In the genomic region with DNA sequence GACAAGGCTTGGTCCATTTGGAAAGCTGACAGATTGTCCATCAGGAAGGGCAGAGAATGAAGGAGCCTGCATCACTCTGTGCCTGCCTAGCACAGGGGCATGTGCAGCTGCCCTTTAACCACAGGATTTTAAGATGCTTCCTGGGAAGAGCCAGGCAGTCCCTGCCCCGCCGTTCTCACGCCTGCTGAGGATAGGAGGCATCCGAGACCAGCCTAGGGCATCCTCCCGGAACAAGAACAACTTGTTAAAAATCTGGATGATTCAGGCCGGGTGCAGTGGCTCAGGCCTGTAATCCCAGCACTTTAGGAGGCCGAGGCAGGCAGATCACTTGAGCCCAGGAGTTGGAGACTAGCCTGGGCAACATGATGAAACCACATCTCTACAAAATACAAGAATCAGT, we compare ENCODE assay signal across 18 cellular contexts. TPM values are rescaled to one million over a fixed set of nuclear protein-coding genes. Genes with fewer than 3 reads are reported as not detected.
A peak's percentile ranks its signal among the peaks of the same experiment; 100 is the strongest.
DNase-seq lines count a peak whose midpoint lies in the region; ATAC-seq and TF ChIP-seq lines count a peak whose summit lies in the region.
"Had no signal": no experiment of that assay in that cellular context is flagged by ENCODE, and none has a peak within 500 bp of the region (broad histone marks: within the 10 kb centered on the region; RNA-seq: fewer than 3 reads in every experiment).

No MANE protein-coding gene starts in this region.

- in situ Hi-C loops in Panc1 (cut with HindIII; ENCODE audit: low pct_unique_long_range_greater_than_20kb, low sequenced_read_pairs) = no loop called here

- no peak overlapping the region for H3K4me3 ChIP-seq in Panc1 (ENCODE audit: low read depth in 2 of 2, low read length in 2 of 2)
- no peak overlapping the region for H3K4me3 ChIP-seq in neuronal stem cell (ENCODE audit: low read length in 2 of 2)
- H3K4me3 ChIP-seq in PC-9 = no peak overlapping the region
- no peak overlapping the region for H3K4me3 ChIP-seq in aorta (ENCODE audit: low read length in 2 of 2)
- H3K4me3 ChIP-seq: K562, left ventricle myocardium inferior, ovary, uterus had no signal

- H3K79me2 ChIP-seq in PC-9 (ENCODE audit: low read depth) = no peaks in the 10 kb centered on the region

- no TSS peak for BruUV-seq in Panc1 (replicated peaks; lab: Mats Ljungman, UMichigan)
- BruUV-seq in PC-9 (replicated peaks; lab: Mats Ljungman, UMichigan) = no TSS peak

- DNase-seq in CD14-positive monocyte (ENCODE audit: low spot score) (no peak), Panc1 (ENCODE audit: low read depth, low spot score) (no peak), neuronal stem cell (ENCODE audit: low spot score) (no peak), PC-9 (no peak), cardiac septum (ENCODE audit: low spot score) (no peak), dermis blood vessel endothelial cell (no peak), aorta (no peak)
- DNase-seq: Calu3, left ventricle myocardium inferior, NCI-H1048, NCI-H2029 treated with DMSO at 0.1 percent for 48 hours, NCI-H524 treated with DMSO at 0.1 percent for 48 hours, ovary, uterus had no signal

- no peaks in the 10 kb centered on the region for H4K20me1 ChIP-seq in PC-9 (ENCODE audit: insufficient read depth)

- H3K9me3 ChIP-seq in Panc1 (ENCODE audit: control insufficient read depth, insufficient read depth, low read depth, low read length) = no peaks in the 10 kb centered on the region
- no peaks in the 10 kb centered on the region for H3K9me3 ChIP-seq in neuronal stem cell (replicated peaks in 1 of 2; ENCODE audit: control insufficient read depth in 2 of 2, insufficient read depth in 1 of 2, low read depth in 1 of 2, low read length in 2 of 2)
- H3K9me3 ChIP-seq in PC-9 (ENCODE audit: insufficient read depth, low read depth) = no peaks in the 10 kb centered on the region
- no peaks in the 10 kb centered on the region for H3K9me3 ChIP-seq in aorta (ENCODE audit: control insufficient read depth, low read length)
- H3K9me3 ChIP-seq: left ventricle myocardium inferior, ovary, uterus had no signal

- TF ChIP-seq CTCF in CD14-positive monocyte (IDR thresholded peaks at IDR 0.05) (no peak), Panc1 (IDR thresholded peaks at IDR 0.05) (no peak), PC-9 (conservative IDR thresholded peaks at IDR 0.05) (no peak)

- H3K4me2 ChIP-seq in neuronal stem cell (ENCODE audit: insufficient read depth, low read length, poor library complexity, severe bottlenecking) (no peak overlapping the region), PC-9 (no peak overlapping the region)

- no peaks in the 10 kb centered on the region for H3K9me2 ChIP-seq in PC-9 (ENCODE audit: insufficient read depth)

- H3K23ac ChIP-seq in neuronal stem cell (ENCODE audit: low read depth, low read length, poor library complexity) = no peak overlapping the region

- H3K4me3 Mint-ChIP-seq in CD14-positive monocyte = no peak overlapping the region
- H3K4me3 Mint-ChIP-seq: central memory CD8-positive, alpha-beta T cell had no signal

- H2AFZ ChIP-seq in neuronal stem cell (ENCODE audit: low read length) (peak overlapping the region; percentile 21), PC-9 (no peak overlapping the region)

- POLR2A ChIA-PET in Panc1 (lab: Charles Lee) (no interaction called here), PC-9 (lab: Charles Lee; ENCODE audit: unreplicated experiment) (no interaction called here)

- H4K8ac ChIP-seq in neuronal stem cell (ENCODE audit: low read depth, low read length) = no peak overlapping the region

- H3K27ac ChIP-seq in Panc1 (ENCODE audit: low read length) (0 out of 2 replicates have a peak overlapping the region, but pooled peaks have one; percentile 29), neuronal stem cell (replicated peaks; ENCODE audit: low read length) (no peak overlapping the region), PC-9 (no peak overlapping the region), aorta (ENCODE audit: low read depth in 1 of 2, low read length in 2 of 2) (no peak overlapping the region)
- H3K27ac ChIP-seq: left ventricle myocardium inferior, ovary, uterus had no signal

- H2BK5ac ChIP-seq in neuronal stem cell (ENCODE audit: low read length) = no peak overlapping the region

- H3K4me1 ChIP-seq in Panc1 (ENCODE audit: control insufficient read depth, insufficient read depth, low read length) = peaks cover 29% of the 10 kb centered on the region
- peaks cover 0 to 6% of the 10 kb centered on the region in 2 donors for H3K4me1 ChIP-seq in neuronal stem cell (ENCODE audit: control insufficient read depth in 2 of 2, insufficient read depth in 1 of 2, low read depth in 1 of 2, low read length in 2 of 2)
- peaks cover 18% of the 10 kb centered on the region for H3K4me1 ChIP-seq in PC-9 (replicated peaks; ENCODE audit: insufficient read depth)
- H3K4me1 ChIP-seq in aorta (ENCODE audit: control insufficient read depth in 1 of 2, insufficient read depth in 2 of 2, low read length in 2 of 2) = no peaks in the 10 kb centered on the region
- H3K4me1 ChIP-seq: uterus had no signal

- peaks cover 40% of the 10 kb centered on the region for H3K4me1 Mint-ChIP-seq in CD14-positive monocyte

- peaks cover 27% of the 10 kb centered on the region for H3F3A ChIP-seq in PC-9 (ENCODE audit: insufficient read depth, low read depth)

- H3K36me3 ChIP-seq in Panc1 (ENCODE audit: control insufficient read depth, insufficient read depth, low read length) (no peaks in the 10 kb centered on the region), neuronal stem cell (replicated peaks in 1 of 2; ENCODE audit: control insufficient read depth in 2 of 2, insufficient read depth in 2 of 2, low read length in 2 of 2) (no peaks in the 10 kb centered on the region), PC-9 (ENCODE audit: low read depth) (no peaks in the 10 kb centered on the region), aorta (ENCODE audit: control insufficient read depth in 1 of 2, insufficient read depth in 2 of 2, low read length in 1 of 2) (no peaks in the 10 kb centered on the region)
- H3K36me3 ChIP-seq: ovary, uterus had no signal

- H2BK12ac ChIP-seq in neuronal stem cell (ENCODE audit: low read length) = no peak overlapping the region

- no peak overlapping the region for H2BK120ac ChIP-seq in neuronal stem cell (ENCODE audit: low read depth, low read length)

- no peak overlapping the region for H3K14ac ChIP-seq in neuronal stem cell (ENCODE audit: low read length)

- no peak overlapping the region for H4K91ac ChIP-seq in neuronal stem cell (ENCODE audit: low read depth, low read length, poor library complexity)

- H2AK5ac ChIP-seq in neuronal stem cell (ENCODE audit: low read depth, low read length) = no peak overlapping the region

- ATAC-seq in Panc1 (no peak), esophagus mucosa (peak; percentile 76), aorta (ENCODE audit: low FRiP score) (no peak)
- ATAC-seq: HCT116, K562 had no signal

- H2BK15ac ChIP-seq in neuronal stem cell (ENCODE audit: low read length) = no peak overlapping the region

- peaks cover 0 to 3% (median 0%) of the 10 kb centered on the region in 3 donors for H3K27me3 Mint-ChIP-seq in CD14-positive monocyte (ENCODE audit: low read depth in 3 of 3)
- H3K27me3 Mint-ChIP-seq: central memory CD8-positive, alpha-beta T cell had no signal

- no CpG with 5 or more reads among the region's 7 CpGs for WGBS in neuronal stem cell (ENCODE audit: extremely low coverage in 2 of 2, insufficient read length in 2 of 2, insufficient replicate concordance in 1 of 2), 2 donors
- 92 to 95% methylated on average over 7 of the region's 7 CpGs for WGBS in aorta, 2 donors

- H3K27me3 ChIP-seq in Panc1 (ENCODE audit: control insufficient read depth, insufficient read depth, low read length) = no peaks in the 10 kb centered on the region
- H3K27me3 ChIP-seq in neuronal stem cell (ENCODE audit: control insufficient read depth in 3 of 3, insufficient read depth in 3 of 3, low read depth in 1 of 3, low read length in 3 of 3) = peaks cover 0 to 36% (median 0%) of the 10 kb centered on the region in 3 experiments
- H3K27me3 ChIP-seq in PC-9 (ENCODE audit: insufficient read depth, low read depth) = no peaks in the 10 kb centered on the region
- H3K27me3 ChIP-seq in aorta (ENCODE audit: control insufficient read depth in 1 of 2, insufficient read depth in 2 of 2, low read length in 1 of 2) = no peaks in the 10 kb centered on the region
- H3K27me3 ChIP-seq: ovary, uterus had no signal

- H3K9ac ChIP-seq in neuronal stem cell (ENCODE audit: low read depth, low read length, poor library complexity) = no peak overlapping the region

- H3K36me3 Mint-ChIP-seq in CD14-positive monocyte = peaks cover 76 to 86% of the 10 kb centered on the region in 2 donors

- peak overlapping the region; percentile 61 to 90 (median 71) for H3K27ac Mint-ChIP-seq in CD14-positive monocyte

- CTCF ChIA-PET in Panc1 (lab: Charles Lee) (no interaction called here), PC-9 (lab: Charles Lee) (no interaction called here)

- no peaks in the 10 kb centered on the region for H3K9me3 Mint-ChIP-seq in CD14-positive monocyte
- H3K9me3 Mint-ChIP-seq: central memory CD8-positive, alpha-beta T cell had no signal

- intact Hi-C loops in CD14-positive monocyte (cut with micrococcal nuclease) (loop anchor here (5.0 kb wide), 1 partner anchor 47 kb away; no protein-coding TSS in a partner anchor), Panc1 (cut with micrococcal nuclease; ENCODE audit: unreplicated experiment) (no loop called here), PC-9 (cut with micrococcal nuclease; ENCODE audit: unreplicated experiment) (no loop called here), cardiac septum (cut with DNase I) (loop anchor here (5.0 kb wide), 1 partner anchor 42 kb away; no protein-coding TSS in a partner anchor), aorta (cut with DNase I) (no loop called here)

- no peak overlapping the region for H3K18ac ChIP-seq in neuronal stem cell (ENCODE audit: low read length)

- H3K79me1 ChIP-seq in neuronal stem cell (ENCODE audit: low read depth, low read length) = no peaks in the 10 kb centered on the region

- H3K4ac ChIP-seq in neuronal stem cell (ENCODE audit: low read length) = no peak overlapping the region

RNA-seq across cellular contexts. Expression of a gene that starts 15.2 kb away (rescaled TPM):
- polyA plus RNA-seq in CD14-positive monocyte (1 to 10 TPM; 5.9 to 7.5 TPM), aorta (1 to 10 TPM in 1 of 2 donors, under 1 TPM in 1; 0.43 to 2.0 TPM)
- total RNA-seq in Panc1 (2021; ENCODE audit: unreplicated experiment) (8.8 TPM), esophagus mucosa (0.40 TPM), PC-9 (2021) (2.2 and 3.1 TPM in 2 replicates), cardiac septum (2.6 TPM), dermis blood vessel endothelial cell (13.4 and 16.8 TPM in 2 replicates), aorta (10 to 100 TPM in 1 of 2 donors, 1 to 10 TPM in 1; 7.6 to 17.3 TPM)
- polyA plus RNA-seq in Panc1 (2012; ENCODE audit: insufficient read length) = 9.9 TPM
- polyA plus RNA-seq in neuronal stem cell (2013, experiment 1 of 2) = 2.1 TPM
- 2.0 TPM for polyA plus RNA-seq in neuronal stem cell (2013, experiment 2 of 2)

RNA-seq across cellular contexts. Expression of a gene that starts 57.4 kb away (rescaled TPM):
- 1 to 10 TPM; 2.7 to 3.2 TPM for polyA plus RNA-seq in CD14-positive monocyte
- total RNA-seq in Panc1 (2021; ENCODE audit: unreplicated experiment) = 7.1 TPM
- 4.5 TPM for polyA plus RNA-seq in Panc1 (2012; ENCODE audit: insufficient read length)
- total RNA-seq in esophagus mucosa = 1.0 TPM
- 10.3 TPM for polyA plus RNA-seq in neuronal stem cell (2013, experiment 1 of 2)
- 10.6 TPM for polyA plus RNA-seq in neuronal stem cell (2013, experiment 2 of 2)
- 3.4 and 5.5 TPM in 2 replicates for total RNA-seq in PC-9 (2021)
- total RNA-seq in cardiac septum = 1.2 TPM
- total RNA-seq in dermis blood vessel endothelial cell = 6.8 and 9.0 TPM in 2 replicates
- 1 to 10 TPM in 1 of 2 donors, under 1 TPM in 1; 0.84 to 1.4 TPM for total RNA-seq in aorta
- 1 to 10 TPM; 1.4 to 1.8 TPM for polyA plus RNA-seq in aorta

RNA-seq across cellular contexts. Expression of a gene that starts 57.5 kb away (rescaled TPM):
- polyA plus RNA-seq in CD14-positive monocyte (10 to 100 TPM; 29.8 to 44.9 TPM), aorta (10 to 100 TPM; 11.5 to 15.3 TPM)
- total RNA-seq in Panc1 (2021; ENCODE audit: unreplicated experiment) (85.7 TPM), esophagus mucosa (20.0 TPM), PC-9 (2021) (47.6 and 52.9 TPM in 2 replicates), cardiac septum (16.9 TPM), dermis blood vessel endothelial cell (34.4 and 44.0 TPM in 2 replicates), aorta (10 to 100 TPM; 13.6 to 16.7 TPM)
- 33.2 TPM for polyA plus RNA-seq in Panc1 (2012; ENCODE audit: insufficient read length)
- 29.8 TPM for polyA plus RNA-seq in neuronal stem cell (2013, experiment 1 of 2)
- polyA plus RNA-seq in neuronal stem cell (2013, experiment 2 of 2) = 28.3 TPM

Comparison
In these comparisons a context has a peak if more than half of its experiments do, and no peak if none do; other contexts are left out.
1. intact Hi-C loops: an anchor here in CD14-positive monocyte (5.0 kb wide) and cardiac septum (5.0 kb wide); none called in Panc1, PC-9 and aorta.